ENCODE assay signal across 2 cellular contexts in the genomic region with DNA sequence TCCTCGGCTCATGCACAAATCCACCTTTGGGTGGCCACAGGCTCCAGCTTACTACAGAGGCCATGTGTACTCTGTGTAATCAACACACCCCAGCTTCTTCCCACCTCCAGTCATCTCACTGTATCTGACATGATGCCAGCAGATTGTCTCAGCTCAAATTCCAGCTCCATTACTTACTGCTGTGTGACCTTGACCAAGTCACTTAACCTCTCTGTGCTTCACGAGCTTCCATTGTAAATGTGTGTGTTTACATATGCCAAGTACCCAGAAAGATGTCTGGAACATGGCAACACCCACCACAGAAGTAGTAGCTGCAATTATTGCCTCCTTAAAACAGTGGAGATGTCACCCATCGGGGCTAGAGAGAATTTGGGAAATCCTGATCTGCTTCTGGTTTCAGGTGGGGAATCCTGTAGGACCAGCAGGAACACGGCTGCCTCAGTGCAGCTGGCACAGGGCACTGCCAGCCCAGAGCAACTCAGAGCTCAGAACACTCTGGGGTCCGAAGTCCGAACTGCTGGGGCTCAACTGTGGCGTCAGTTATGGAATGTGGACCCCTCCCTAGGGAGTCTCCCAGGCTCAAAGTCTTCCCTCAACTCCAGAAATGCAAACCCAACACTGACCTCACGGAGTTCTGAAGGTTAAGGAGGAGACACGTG.
TF ChIP-seq lines count a peak whose summit lies in the region.

No MANE protein-coding gene starts in this region.

TF ChIP-seq in HEK293, 187 proteins besides CTCF, POLR2A, EP300 and RAD21:
- no peak for TF ChIP-seq ZSCAN16 (tag by site-specific recombination; IDR thresholded peaks at IDR 0.05)
- TF ChIP-seq ZNF645 (tag by site-specific recombination; IDR thresholded peaks at IDR 0.05), result no peak
- TF ChIP-seq ZNF580 (tag by site-specific recombination; IDR thresholded peaks at IDR 0.05), result 0 out of 2 replicates have a peak, but pooled peaks have one; percentile 47
- TF ChIP-seq WT1 (tag by site-specific recombination; IDR thresholded peaks at IDR 0.05), result no peak
- TF ChIP-seq ZNF768 (tag by site-specific recombination; IDR thresholded peaks at IDR 0.05), result peak; percentile 88
- TF ChIP-seq KLF10 (tag by site-specific recombination; IDR thresholded peaks at IDR 0.05), result no peak

TF ChIP-seq in HepG2, 621 proteins besides CTCF, POLR2A, EP300 and RAD21:
- no peak for TF ChIP-seq LCORL (IDR thresholded peaks at IDR 0.05)
- TF ChIP-seq LCORL (CRISPR knock-in tag; IDR thresholded peaks at IDR 0.05), result no peak
- TF ChIP-seq ASH2L (IDR thresholded peaks at IDR 0.05; ENCODE audit: insufficient read length, low read depth, low read length), result peak; percentile 46
- peak; percentile 71 for TF ChIP-seq PATZ1 (CRISPR knock-in tag; IDR thresholded peaks at IDR 0.05)
- peak; percentile 54 for TF ChIP-seq NCOR1 (IDR thresholded peaks at IDR 0.05; ENCODE audit: borderline replicate concordance, low read length)
- peak; percentile 88 for TF ChIP-seq HNRNPL (IDR thresholded peaks at IDR 0.05; ENCODE audit: low read depth, low read length)
- TF ChIP-seq PAXIP1 (CRISPR knock-in tag; conservative IDR thresholded peaks at IDR 0.05), result peak; percentile 55
- no peak for TF ChIP-seq NFRKB (IDR thresholded peaks at IDR 0.05)
- TF ChIP-seq ADNP (CRISPR knock-in tag; IDR thresholded peaks at IDR 0.05), result 0 out of 2 replicates have a peak, but pooled peaks have one; percentile 14
- no peak for TF ChIP-seq NCOA5 (CRISPR knock-in tag; IDR thresholded peaks at IDR 0.05)
- 0 out of 2 replicates have a peak, but pooled peaks have one; percentile 42 for TF ChIP-seq ARID5B (CRISPR knock-in tag; IDR thresholded peaks at IDR 0.05)
- TF ChIP-seq ZNF768 (CRISPR knock-in tag; IDR thresholded peaks at IDR 0.05), result peak; percentile 96
- no peak for TF ChIP-seq ZBTB14 (CRISPR knock-in tag; IDR thresholded peaks at IDR 0.05)
- TF ChIP-seq SALL1 (CRISPR knock-in tag; IDR thresholded peaks at IDR 0.05), result peak; percentile 41; the same call in 1 of the 2 replicates
- TF ChIP-seq IRX3 (CRISPR knock-in tag; IDR thresholded peaks at IDR 0.05; ENCODE audit: borderline replicate concordance, low read depth), result no peak
- peak; percentile 69; the same call in 1 of the 2 replicates for TF ChIP-seq HNF4G (IDR thresholded peaks at IDR 0.05; ENCODE audit: borderline replicate concordance, low read depth, low read length)
- no peak for TF ChIP-seq HNF4G (CRISPR knock-in tag; IDR thresholded peaks at IDR 0.05; ENCODE audit: borderline replicate concordance, low read depth)
- TF ChIP-seq HIC2 (CRISPR knock-in tag; IDR thresholded peaks at IDR 0.05; ENCODE audit: low read depth), result peak; percentile 95; the same call in 1 of the 2 replicates
- peak; percentile 80 for TF ChIP-seq HNF4A (CRISPR knock-in tag; IDR thresholded peaks at IDR 0.05)
- peak; percentile 70 for TF ChIP-seq TEAD3 (CRISPR knock-in tag; optimal IDR thresholded peaks at IDR 0.05; ENCODE audit: borderline replicate concordance)
- TF ChIP-seq ZMYM3 (CRISPR knock-in tag; IDR thresholded peaks at IDR 0.05), result peak; percentile 94
- TF ChIP-seq, protein P1, sequence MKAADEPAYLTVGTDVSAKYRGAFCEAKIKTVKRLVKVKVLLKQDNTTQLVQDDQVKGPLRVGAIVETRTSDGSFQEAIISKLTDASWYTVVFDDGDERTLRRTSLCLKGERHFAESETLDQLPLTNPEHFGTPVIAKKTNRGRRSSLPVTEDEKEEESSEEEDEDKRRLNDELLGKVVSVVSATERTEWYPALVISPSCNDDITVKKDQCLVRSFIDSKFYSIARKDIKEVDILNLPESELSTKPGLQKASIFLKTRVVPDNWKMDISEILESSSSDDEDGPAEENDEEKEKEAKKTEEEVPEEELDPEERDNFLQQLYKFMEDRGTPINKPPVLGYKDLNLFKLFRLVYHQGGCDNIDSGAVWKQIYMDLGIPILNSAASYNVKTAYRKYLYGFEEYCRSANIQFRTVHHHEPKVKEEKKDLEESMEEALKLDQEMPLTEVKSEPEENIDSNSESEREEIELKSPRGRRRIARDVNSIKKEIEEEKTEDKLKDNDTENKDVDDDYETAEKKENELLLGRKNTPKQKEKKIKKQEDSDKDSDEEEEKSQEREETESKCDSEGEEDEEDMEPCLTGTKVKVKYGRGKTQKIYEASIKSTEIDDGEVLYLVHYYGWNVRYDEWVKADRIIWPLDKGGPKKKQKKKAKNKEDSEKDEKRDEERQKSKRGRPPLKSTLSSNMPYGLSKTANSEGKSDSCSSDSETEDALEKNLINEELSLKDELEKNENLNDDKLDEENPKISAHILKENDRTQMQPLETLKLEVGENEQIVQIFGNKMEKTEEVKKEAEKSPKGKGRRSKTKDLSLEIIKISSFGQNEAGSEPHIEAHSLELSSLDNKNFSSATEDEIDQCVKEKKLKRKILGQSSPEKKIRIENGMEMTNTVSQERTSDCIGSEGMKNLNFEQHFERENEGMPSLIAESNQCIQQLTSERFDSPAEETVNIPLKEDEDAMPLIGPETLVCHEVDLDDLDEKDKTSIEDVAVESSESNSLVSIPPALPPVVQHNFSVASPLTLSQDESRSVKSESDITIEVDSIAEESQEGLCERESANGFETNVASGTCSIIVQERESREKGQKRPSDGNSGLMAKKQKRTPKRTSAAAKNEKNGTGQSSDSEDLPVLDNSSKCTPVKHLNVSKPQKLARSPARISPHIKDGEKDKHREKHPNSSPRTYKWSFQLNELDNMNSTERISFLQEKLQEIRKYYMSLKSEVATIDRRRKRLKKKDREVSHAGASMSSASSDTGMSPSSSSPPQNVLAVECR (CRISPR knock-in tag; IDR thresholded peaks at IDR 0.05; ENCODE audit: borderline replicate concordance), result 0 out of 2 replicates have a peak, but pooled peaks have one; percentile 26
- peak; percentile 18; the same call in 1 of the 2 replicates for TF ChIP-seq GATAD2A (CRISPR knock-in tag; IDR thresholded peaks at IDR 0.05)
- TF ChIP-seq ZC3H13 (CRISPR knock-in tag; IDR thresholded peaks at IDR 0.05), result no peak
- TF ChIP-seq ZNF543 (CRISPR knock-in tag; IDR thresholded peaks at IDR 0.05), result no peak
- TF ChIP-seq PCBP2 (optimal IDR thresholded peaks at IDR 0.05; ENCODE audit: low read depth, low read length, poor library complexity, severe bottlenecking), result no peak
- TF ChIP-seq KDM1A (CRISPR knock-in tag; IDR thresholded peaks at IDR 0.05), result peak; percentile 43; the same call in 1 of the 2 replicates
